9 cellular contexts compared by ENCODE assay signal in the genomic region with DNA sequence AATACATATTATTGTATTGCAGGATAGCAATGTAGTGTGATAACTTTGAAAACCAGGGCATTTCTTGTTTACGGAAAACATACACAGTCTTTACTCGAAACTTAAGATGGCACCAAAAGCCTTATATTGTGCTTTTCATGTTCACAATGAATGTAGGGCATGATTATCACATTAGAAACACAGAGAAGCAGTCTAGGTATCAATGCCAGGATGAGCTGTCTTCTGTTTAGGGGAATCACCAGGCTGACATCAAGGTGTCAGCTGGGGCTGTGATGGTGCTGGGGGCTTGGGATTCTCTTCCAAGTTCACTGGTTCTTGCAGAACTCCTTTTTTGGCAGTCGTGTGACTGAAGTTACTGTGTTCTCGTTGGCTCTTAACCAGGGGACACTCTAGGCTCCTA.
"Had no signal": no experiment of that assay in that cellular context is flagged by ENCODE, and none has a peak within 500 bp of the region (broad histone marks: within the 10 kb centered on the region; RNA-seq: fewer than 3 reads in every experiment).

No MANE protein-coding gene starts in this region.

- H3K27ac Mint-ChIP-seq: HFFc6 had no signal

- H3K4me3 ChIP-seq: GM23248, HAP-1, K562 had no signal

- H2AFZ ChIP-seq: GM23248 had no signal

- H3K9me3 ChIP-seq: HAP-1 had no signal

- ATAC-seq: HCT116, HepG2, K562 had no signal

- DNase-seq: GM23248, GOT3, H7, HFFc6 had no signal

- H3K4me1 ChIP-seq: HAP-1 had no signal

- H3K36me3 ChIP-seq: HAP-1 had no signal

- H3K9me3 Mint-ChIP-seq: HFFc6 had no signal

- H3K27ac ChIP-seq: GM23248, HL-60 had no signal

- H3K4me3 Mint-ChIP-seq: HFFc6 had no signal

- H3K9ac ChIP-seq: GM23248 had no signal
